31 cellular contexts compared by ENCODE assay signal in the genomic region with DNA sequence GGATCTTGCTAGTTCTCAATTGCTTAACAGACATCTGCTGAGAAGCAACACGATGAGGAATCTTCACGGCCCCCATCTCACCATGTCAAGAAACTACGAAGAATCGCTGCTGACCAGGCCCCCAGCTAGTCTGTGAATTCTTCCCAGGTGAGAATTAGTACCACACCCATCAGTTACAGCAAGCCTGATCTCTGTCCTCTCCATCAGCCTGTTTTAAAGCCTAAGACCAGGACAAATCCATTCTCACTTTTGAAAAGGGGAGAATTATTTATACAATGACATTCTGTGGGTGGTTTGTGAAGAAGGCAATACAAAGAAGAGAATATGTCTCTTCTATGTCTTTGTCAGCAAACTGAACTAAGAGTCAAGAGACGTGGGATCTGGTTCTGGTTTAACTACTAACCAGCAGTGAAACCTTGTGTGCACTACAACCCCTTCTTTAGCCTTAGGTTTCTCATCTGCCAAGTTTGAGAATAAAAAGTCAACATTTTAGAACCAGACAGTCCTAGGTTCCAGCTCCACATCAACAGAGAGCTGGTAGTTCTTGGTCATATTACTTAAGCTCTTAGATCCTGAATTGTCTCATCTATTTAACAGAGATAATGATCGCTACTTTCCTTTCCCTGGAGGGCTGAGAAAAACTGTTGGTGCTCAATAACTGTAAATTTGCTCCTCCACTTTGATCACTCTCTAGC.
"Had no signal": no experiment of that assay in that cellular context is flagged by ENCODE, and none has a peak within 500 bp of the region (broad histone marks: within the 10 kb centered on the region; RNA-seq: fewer than 3 reads in every experiment).

No MANE protein-coding gene starts in this region.

- H3K36me3 ChIP-seq: brain microvascular endothelial cell, gastrocnemius medialis, heart left ventricle, WERI-Rb-1 had no signal

- H3K9me3 ChIP-seq: gastrocnemius medialis had no signal

- H3K27ac ChIP-seq: brain microvascular endothelial cell, coronary artery, dorsolateral prefrontal cortex, gastrocnemius medialis, heart left ventricle, WERI-Rb-1 had no signal

- H3K4me3 ChIP-seq: coronary artery, dorsolateral prefrontal cortex, gastrocnemius medialis, heart left ventricle had no signal

- H3K4me3 Mint-ChIP-seq: activated B cell treated with CpG ODN at 0.5 μM for 24 hours; activated CD4-positive, alpha-beta memory T cell treated with anti-CD3 and anti-CD28 coated beads for 36 hours; activated CD8-positive, alpha-beta memory T cell treated with anti-CD3 and anti-CD28 coated beads, Interleukin-2, amount 10 ng/mL, durations not matched to agents 7 days and 5 days; activated CD8-positive, alpha-beta T cell treated with anti-CD3 and anti-CD28 coated beads, Interleukin-2, amount 10 ng/mL, durations not matched to agents 7 days and 5 days; activated naive CD8-positive, alpha-beta T cell; activated T-cell treated with anti-CD3 and anti-CD28 coated beads, Interleukin-2, amount 50 U/mL, for 24 hours; activated T-helper 17 cell treated with anti-CD3 and anti-CD28 coated beads, Interleukin-2, amount 50 U/mL, for 72 hours; central memory CD8-positive, alpha-beta T cell; dendritic cell treated with granulocyte-macrophage colony-stimulating factor and Interleukin-4, amounts not matched to agents 40 ng/mL and 50 ng/mL, for 4 days; endodermal cell; T-cell; T-helper 1 cell treated with Interleukin-12 subunit alpha and Interleukin-12 subunit beta and Interleukin-4 antibody, amounts not matched to agents 30 μg/mL and 1 μg/mL, for 36 hours had no signal

- ATAC-seq: activated CD4-positive, CD25-positive, alpha-beta regulatory T cell treated with anti-CD3 and anti-CD28 coated beads, Interleukin-2, amount 50 U/mL, for 24 hours; activated CD8-positive, alpha-beta memory T cell treated with anti-CD3 and anti-CD28 coated beads, Interleukin-2, amount 10 ng/mL, durations not matched to agents 7 days and 5 days; activated CD8-positive, alpha-beta T cell treated with anti-CD3 and anti-CD28 coated beads, Interleukin-2, amount 10 ng/mL, durations not matched to agents 7 days and 5 days; esophagus mucosa; gastrocnemius medialis; heart left ventricle; T-cell had no signal

- H3K9me3 Mint-ChIP-seq: activated B cell treated with CpG ODN at 0.5 μM for 24 hours; activated T-helper 17 cell treated with anti-CD3 and anti-CD28 coated beads, Interleukin-2, amount 50 U/mL, for 72 hours had no signal

- H3K4me1 Mint-ChIP-seq: activated B cell treated with CpG ODN at 0.5 μM for 24 hours; activated T-helper 17 cell treated with anti-CD3 and anti-CD28 coated beads, Interleukin-2, amount 50 U/mL, for 72 hours; central memory CD8-positive, alpha-beta T cell; T-cell had no signal

- H3K27ac Mint-ChIP-seq: activated B cell treated with CpG ODN at 0.5 μM for 24 hours; activated CD4-positive, alpha-beta memory T cell treated with anti-CD3 and anti-CD28 coated beads for 36 hours; activated CD8-positive, alpha-beta memory T cell treated with anti-CD3 and anti-CD28 coated beads, Interleukin-2, amount 10 ng/mL, durations not matched to agents 7 days and 5 days; activated CD8-positive, alpha-beta T cell treated with anti-CD3 and anti-CD28 coated beads, Interleukin-2, amount 10 ng/mL, durations not matched to agents 7 days and 5 days; activated naive CD8-positive, alpha-beta T cell; activated T-cell treated with anti-CD3 and anti-CD28 coated beads, Interleukin-2, amount 50 U/mL, for 24 hours; activated T-helper 17 cell treated with anti-CD3 and anti-CD28 coated beads, Interleukin-2, amount 50 U/mL, for 72 hours; dendritic cell treated with granulocyte-macrophage colony-stimulating factor and Interleukin-4, amounts not matched to agents 40 ng/mL and 50 ng/mL, for 4 days; endodermal cell; T-cell; T-helper 1 cell treated with Interleukin-12 subunit alpha and Interleukin-12 subunit beta and Interleukin-4 antibody, amounts not matched to agents 30 μg/mL and 1 μg/mL, for 36 hours had no signal

- DNase-seq: activated B cell treated with CpG ODN at 0.5 μM for 24 hours; activated CD4-positive, alpha-beta memory T cell treated with anti-CD3 and anti-CD28 coated beads for 36 hours; activated CD4-positive, alpha-beta T cell treated with anti-CD3 and anti-CD28 coated beads for 48 hours; activated CD8-positive, alpha-beta memory T cell treated with anti-CD3 and anti-CD28 coated beads, Interleukin-2, amount 10 ng/mL, durations not matched to agents 7 days and 5 days; activated CD8-positive, alpha-beta memory T cell treated with anti-CD3 and anti-CD28 coated beads, Interleukin-2, amount 50 U/mL, for 4 hours; activated CD8-positive, alpha-beta T cell treated with anti-CD3 and anti-CD28 coated beads, Interleukin-2, amount 10 ng/mL, durations not matched to agents 7 days and 5 days; activated effector memory CD4-positive, alpha-beta T cell treated with Interleukin-2 at 50 U/mL for 16 hours; activated gamma-delta T cell treated with Interleukin-2 at 50 U/mL for 16 hours; activated naive CD4-positive, alpha-beta T cell treated with anti-CD3 and anti-CD28 coated beads, Interleukin-2, amount 50 U/mL, for 16 hours; activated naive CD4-positive, alpha-beta T cell treated with Interleukin-2 at 50 U/mL for 16 hours; activated T-cell treated with anti-CD3 and anti-CD28 coated beads, Interleukin-2, amount 50 U/mL, for 24 hours; amniotic stem cell; anterior cingulate cortex; brain microvascular endothelial cell; dorsolateral prefrontal cortex; effector memory CD4-positive, alpha-beta T cell; endodermal cell; gastrocnemius medialis; glutamatergic neuron; heart left ventricle; T-cell; T-helper 9 cell; WERI-Rb-1 had no signal

- H3K27me3 ChIP-seq: brain microvascular endothelial cell, gastrocnemius medialis had no signal

- H3K36me3 Mint-ChIP-seq: activated CD4-positive, alpha-beta memory T cell treated with anti-CD3 and anti-CD28 coated beads for 36 hours; activated CD8-positive, alpha-beta memory T cell treated with anti-CD3 and anti-CD28 coated beads, Interleukin-2, amount 10 ng/mL, durations not matched to agents 7 days and 5 days; T-cell had no signal

- H3K27me3 Mint-ChIP-seq: activated B cell treated with CpG ODN at 0.5 μM for 24 hours; dendritic cell treated with granulocyte-macrophage colony-stimulating factor and Interleukin-4, amounts not matched to agents 40 ng/mL and 50 ng/mL, for 4 days had no signal
